9 cellular contexts compared by ENCODE assay signal in genomic region chr17:50266384-50267073, GRCh38. TPM values are rescaled to one million over a fixed set of nuclear protein-coding genes. Genes with fewer than 3 reads are reported as not detected.
DNase-seq lines count a peak whose midpoint lies in the region; ATAC-seq, FAIRE-seq and TF ChIP-seq lines count a peak whose summit lies in the region.
"Had no signal": no experiment of that assay in that cellular context is flagged by ENCODE, and none has a peak within 500 bp of the region (broad histone marks: within the 10 kb centered on the region; RNA-seq: fewer than 3 reads in every experiment).

No MANE protein-coding gene starts in this region.

- H2BK12ac ChIP-seq in H1 (ENCODE audit: low read depth, low read length), result peak overlapping the region; percentile 90; the same call in 1 of the 2 replicates

- H3K9ac ChIP-seq in H1 (replicated peaks in 1 of 4; ENCODE audit: extremely low read depth in 1 of 4, low read depth in 3 of 4, low read length in 3 of 4), result no peak overlapping the region

- 0 out of 2 replicates have a peak overlapping the region, but pooled peaks have one; percentile 29 for H2BK15ac ChIP-seq in H1 (ENCODE audit: low read length)

- POLR2A ChIA-PET in H1 (lab: Charles Lee; ENCODE audit: partially characterized antibody), result interaction anchor here (1.3 to 4.1 kb wide), 6 partner anchors 11 to 115 kb away, joined by 3 to 20 read pairs (median 4); partner anchors contain the start of gene COL1A1

- TF ChIP-seq RAD21 in H1 (IDR thresholded peaks at IDR 0.05 in 1 of 2, conservative IDR thresholded peaks at IDR 0.05 in 1 of 2; ENCODE audit: low read depth in 2 of 2, low read length in 2 of 2), result no peak

- H3K27me3 ChIP-seq in H1 (replicated peaks in 1 of 4; ENCODE audit: control insufficient read depth in 3 of 4, extremely low read depth in 1 of 4, insufficient read depth in 3 of 4, low read length in 3 of 4), result no peaks in the 10 kb centered on the region; a peak in 3 of 7 replicates

- TF ChIP-seq POLR2A in H1 (IDR thresholded peaks at IDR 0.05; ENCODE audit: control extremely low read depth in 1 of 2, low read depth in 2 of 2, low read length in 2 of 2), result no peak

- intact Hi-C loops in posterior vena cava (cut with DNase I), result no loop called here

- H2AK5ac ChIP-seq in H1 (ENCODE audit: low read depth, low read length), result no peak overlapping the region; the same call in 1 of the 2 replicates

- no peak overlapping the region for H3K4me2 ChIP-seq in H1 (ENCODE audit: insufficient read depth in 1 of 2, low read depth in 2 of 2, low read length in 2 of 2)

- peaks cover 5% of the 10 kb centered on the region; the same call in 1 of the 2 replicates for H3K23me2 ChIP-seq in H1 (ENCODE audit: low read depth, low read length)

- FAIRE-seq in H1 (lab: Jason Lieb, UNC) (no peak), D721Med (lab: Jason Lieb, UNC) (no peak)

- H4K91ac ChIP-seq in H1 (replicated peaks; ENCODE audit: insufficient read length, low read length), result peak overlapping the region; percentile 11

- H3K18ac ChIP-seq in H1 (ENCODE audit: extremely low read depth, low read length), result no peak overlapping the region

- CTCF ChIA-PET in H1 (lab: Charles Lee; ENCODE audit: partially characterized antibody), result interaction anchor here (0.7 to 41.5 kb wide), 14 partner anchors 8 to 165 kb away, joined by 3 to 1349 read pairs (median 8); partner anchors contain the start of genes COL1A1 and TMEM92

- no peak overlapping the region for H2BK5ac ChIP-seq in H1 (ENCODE audit: low read depth, low read length)

- H4K8ac ChIP-seq in H1 (ENCODE audit: extremely low read depth, insufficient read depth, low read length), result no peak overlapping the region

- H3K79me2 ChIP-seq in H1 (ENCODE audit: control insufficient read depth in 1 of 2, insufficient read depth in 2 of 2, low read length in 2 of 2), result no peaks in the 10 kb centered on the region

- H3K4me3 ChIP-seq in H1 (ENCODE audit: extremely low read depth in 1 of 4, insufficient read depth in 2 of 4, low read depth in 3 of 4, low read length in 4 of 4), result no peak overlapping the region

- H3K79me1 ChIP-seq in H1 (ENCODE audit: low read depth, low read length), result 0 out of 2 replicates have a peak, but pooled peaks cover 3% of the 10 kb centered on the region

- DNase-seq in DMS79 (lab: John Stamatoyannopoulos, UW) (peak; percentile 31), NCI-H2196 treated with DMSO at 0.1 percent for 48 hours (lab: John Stamatoyannopoulos, UW; ENCODE audit: unreplicated experiment) (peak; percentile 78), H1 (ENCODE audit: low read depth in 1 of 2, low spot score in 2 of 2) (peak in 1 of 2 experiments; percentile 43), posterior vena cava (ENCODE audit: low spot score) (peak; percentile 85), NCI-H187 treated with DMSO at 0.1 percent for 48 hours (lab: John Stamatoyannopoulos, UW) (no peak), D721Med (ENCODE audit: insufficient read length, low spot score) (no peak)

- no peaks in the 10 kb centered on the region for H3K36me3 ChIP-seq in H1 (ENCODE audit: control insufficient read depth in 2 of 4, insufficient read depth in 4 of 4, low read length in 3 of 4)

- H3K56ac ChIP-seq in H1 (replicated peaks; ENCODE audit: insufficient read length, low read depth, low read length), result no peak overlapping the region

- H4K5ac ChIP-seq in H1 (ENCODE audit: insufficient read length, low read depth, low read length), result no peak overlapping the region

- no peak overlapping the region for H3K27ac ChIP-seq in H1 (ENCODE audit: low read depth, low read length)

- no peak overlapping the region for H3K14ac ChIP-seq in H1 (ENCODE audit: insufficient read length)

- no peak overlapping the region for H2AFZ ChIP-seq in H1 (ENCODE audit: low read length)

- no peak overlapping the region for H3K23ac ChIP-seq in H1 (ENCODE audit: insufficient read length)

- no peak for TF ChIP-seq EP300 in H1 (IDR thresholded peaks at IDR 0.05; ENCODE audit: borderline replicate concordance in 1 of 2, low read depth in 2 of 2, low read length in 2 of 2)

- H3K4me1 ChIP-seq in H1 (replicated peaks in 1 of 4; ENCODE audit: control insufficient read depth in 3 of 4, insufficient read depth in 4 of 4, low read length in 3 of 4), result peaks cover 2 to 32% (median 21%) of the 10 kb centered on the region in 4 experiments

- H3K9me3 ChIP-seq in H1 (ENCODE audit: insufficient read depth in 2 of 2, low read depth in 1 of 2, low read length in 1 of 2), result no peaks in the 10 kb centered on the region

- no peak overlapping the region for H3K4ac ChIP-seq in H1 (replicated peaks; ENCODE audit: insufficient read length, low read depth, low read length)

- TF ChIP-seq CTCF in H1 (IDR thresholded peaks at IDR 0.05; ENCODE audit: control extremely low read depth in 1 of 3, insufficient read depth in 1 of 3, low read depth in 1 of 3, low read length in 3 of 3), result no peak
- no peak for TF ChIP-seq CTCF in D721Med (IDR thresholded peaks at IDR 0.05; ENCODE audit: insufficient read depth, missing control alignments)

- no peak overlapping the region for H2BK120ac ChIP-seq in H1 (replicated peaks; ENCODE audit: low read depth, low read length)

- ATAC-seq in HG02981 (IDR thresholded peaks at IDR 0.05; ENCODE audit: unreplicated experiment) (no peak), GM18907 (IDR thresholded peaks at IDR 0.05; ENCODE audit: unreplicated experiment) (no peak)

- WGBS in H1 (ENCODE audit: extremely low coverage in 1 of 2, insufficient coverage in 1 of 2, insufficient read length in 1 of 2, insufficient replicate concordance in 2 of 2, low coverage in 1 of 2, low lambda C conversion rate in 2 of 2, missing lambda C conversion rate in 1 of 2), 2 experiments, result 86% methylated on average over 11 of the region's 13 CpGs; no CpG with 5 or more reads in 1 of the 2 experiments

- H4K20me1 ChIP-seq in H1 (replicated peaks in 1 of 2; ENCODE audit: control insufficient read depth in 1 of 2, insufficient read depth in 2 of 2, low read length in 2 of 2), result no peaks in the 10 kb centered on the region

- H2BK20ac ChIP-seq in H1 (ENCODE audit: low read length), result 0 out of 2 replicates have a peak overlapping the region, but pooled peaks have one; percentile 15

RNA-seq across cellular contexts. Expression of gene TMEM92, which starts 7.7 kb away (rescaled TPM):
- total RNA-seq in H1 (2021; fragmentation: NEBNext Ultra II Directional; extraction: Animal tissue kit (Norgen Biotek cat#: 25700)), result 11.9 and 12.2 TPM in 2 replicates
- polyA plus RNA-seq in H1 (2011; rRNA removed), result 24.8 and 39.2 TPM in 2 replicates
- polyA plus RNA-seq in H1 (2011; cell fraction: cytosol; rRNA removed), result 14.9 TPM
- 13.5 TPM for polyA plus RNA-seq in H1 (2011; cell fraction: nucleus; rRNA removed)
- 12.3 to 17.0 TPM (median 15.6 TPM) in 4 replicates for polyA plus RNA-seq in H1 (2012, experiment 1 of 2)
- 17.9 TPM for polyA plus RNA-seq in H1 (2012, experiment 2 of 2)
- 23.2 TPM for polyA plus RNA-seq in H1 (2013, experiment 1 of 2)
- 31.1 TPM for polyA plus RNA-seq in H1 (2013, experiment 2 of 2)
- polyA minus RNA-seq in H1 (2011; rRNA and poly(A)+ RNA removed), result 6.3 and 10.4 TPM in 2 replicates
- 15.3 TPM for polyA minus RNA-seq in H1 (2011; cell fraction: cytosol; rRNA and poly(A)+ RNA removed)
- 12.1 TPM for polyA minus RNA-seq in H1 (2011; cell fraction: nucleus; rRNA and poly(A)+ RNA removed)
- under 1 TPM; 0.33 to 0.60 TPM for total RNA-seq in posterior vena cava
- total RNA-seq: dermis microvascular lymphatic vessel endothelial cell had no signal

Comparison
In these comparisons a context has a peak if more than half of its experiments do, and no peak if none do; other contexts are left out.
1. DNase-seq: peak in DMS79 (single experiment), NCI-H2196 treated with DMSO at 0.1 percent for 48 hours (single experiment) and posterior vena cava (single experiment); none in NCI-H187 treated with DMSO at 0.1 percent for 48 hours (single experiment) and D721Med (single experiment).